In genomic region chr11:68118753-68119448, GRCh38 we compare ENCODE assay signal across 1 cellular context.
TF ChIP-seq lines count a peak whose summit lies in the region.

No MANE protein-coding gene starts in this region.

TF ChIP-seq in H1, 55 proteins besides CTCF, POLR2A, EP300 and RAD21 (continued from another document):
- no peak for TF ChIP-seq CHD7 (IDR thresholded peaks at IDR 0.05; ENCODE audit: insufficient replicate concordance, low read length)
